ENCODE assay signal across 8 cellular contexts in genomic region chr1:12435639-12436344, GRCh38.
DNase-seq lines count a peak whose midpoint lies in the region; ATAC-seq, FAIRE-seq and TF ChIP-seq lines count a peak whose summit lies in the region.

No MANE protein-coding gene starts in this region.

- no peak overlapping the region for H3K4me3 ChIP-seq in breast epithelium
- no peak overlapping the region for H3K4me3 ChIP-seq in muscle layer of duodenum (ENCODE audit: low read depth in 1 of 2, low read length in 2 of 2)

- H3K27me3 ChIP-seq in breast epithelium = no peaks in the 10 kb centered on the region
- no peaks in the 10 kb centered on the region for H3K27me3 ChIP-seq in muscle layer of duodenum (ENCODE audit: low read depth, low read length)

- no TSS peak for BruUV-seq in MCF 10A (replicated peaks; lab: Mats Ljungman, UMichigan)

- H3K27me3 Mint-ChIP-seq in MCF 10A (ENCODE audit: insufficient read depth, unreplicated experiment) = no peaks in the 10 kb centered on the region

- H3K9me3 ChIP-seq in breast epithelium (no peaks in the 10 kb centered on the region), muscle layer of duodenum (ENCODE audit: control insufficient read depth in 1 of 2, low read length in 2 of 2) (no peaks in the 10 kb centered on the region)

- no peak overlapping the region for H3K4me3 Mint-ChIP-seq in MCF 10A (ENCODE audit: unreplicated experiment)

- peak; percentile 72 for ATAC-seq in HG03378 (IDR thresholded peaks at IDR 0.05; ENCODE audit: unreplicated experiment)

- H3K4me1 ChIP-seq in breast epithelium = peaks cover 0 to 12% of the 10 kb centered on the region in 2 donors
- H3K4me1 ChIP-seq in muscle layer of duodenum (ENCODE audit: control insufficient read depth in 1 of 2, insufficient read depth in 2 of 2, low read length in 2 of 2) = peaks cover 21 to 22% of the 10 kb centered on the region in 2 donors

- H3K36me3 Mint-ChIP-seq in MCF 10A (ENCODE audit: insufficient read depth, unreplicated experiment) = peaks cover 13% of the 10 kb centered on the region

- DNase-seq in breast epithelium (ENCODE audit: low spot score in 2 of 2) (no peak), MCF 10A (ENCODE audit: unreplicated experiment) (no peak), NCI-H2107 (lab: John Stamatoyannopoulos, UW) (no peak), RCC 7860 (ENCODE audit: low spot score) (no peak), NCI-H748 treated with DMSO at 0.1 percent for 48 hours (lab: John Stamatoyannopoulos, UW) (no peak)
- DNase-seq in activated naive CD4-positive, alpha-beta T cell treated with anti-CD3 and anti-CD28 coated beads, Interleukin-2, amount 50 U/mL, for 16 hours = peak; percentile 45

- no peak overlapping the region for H3K27ac Mint-ChIP-seq in MCF 10A (ENCODE audit: low read depth, unreplicated experiment)

- FAIRE-seq in RCC 7860 (lab: Jason Lieb, UNC) = no peak

- H3K9me3 Mint-ChIP-seq in MCF 10A (ENCODE audit: unreplicated experiment) = no peaks in the 10 kb centered on the region

- intact Hi-C loops in breast epithelium (cut with DNase I; ENCODE audit: low total_unique reads) = no loop called here
- intact Hi-C loops in MCF 10A (cut with micrococcal nuclease) = loop anchor here (2.0 kb wide), 1 partner anchor 45 kb away; no protein-coding TSS in a partner anchor

- TF ChIP-seq CTCF in breast epithelium (IDR thresholded peaks at IDR 0.05) (no peak), MCF 10A (IDR thresholded peaks at IDR 0.05; ENCODE audit: unreplicated experiment) (no peak)

- H3K36me3 ChIP-seq in breast epithelium = no peaks in the 10 kb centered on the region
- H3K36me3 ChIP-seq in muscle layer of duodenum (ENCODE audit: control insufficient read depth in 1 of 2, insufficient read depth in 2 of 2, low read length in 2 of 2) = no peaks in the 10 kb centered on the region

- H3K27ac ChIP-seq in breast epithelium (peak overlapping the region; percentile 61 to 72), muscle layer of duodenum (ENCODE audit: low read length) (peak overlapping the region; percentile 32)

- peaks cover 36% of the 10 kb centered on the region for H3K4me1 Mint-ChIP-seq in MCF 10A (ENCODE audit: insufficient read depth, unreplicated experiment)

- no peak for TF ChIP-seq POLR2A in breast epithelium (IDR thresholded peaks at IDR 0.05)

- CTCF ChIA-PET in MCF 10A (lab: Yijun Ruan, JAX) = interaction anchor here (0.5 to 2.1 kb wide), 4 partner anchors 28 to 182 kb away, joined by 3 to 4 read pairs (median 4); partner anchors contain the start of gene DHRS3

- POLR2A ChIA-PET in MCF 10A (lab: Yijun Ruan, JAX) = interaction anchor here (0.9 to 7.3 kb wide), 4 partner anchors 13 to 182 kb away, joined by 3 to 53 read pairs (median 10); partner anchors contain the start of gene DHRS3
